1 cellular context compared by ENCODE assay signal in the genomic region with DNA sequence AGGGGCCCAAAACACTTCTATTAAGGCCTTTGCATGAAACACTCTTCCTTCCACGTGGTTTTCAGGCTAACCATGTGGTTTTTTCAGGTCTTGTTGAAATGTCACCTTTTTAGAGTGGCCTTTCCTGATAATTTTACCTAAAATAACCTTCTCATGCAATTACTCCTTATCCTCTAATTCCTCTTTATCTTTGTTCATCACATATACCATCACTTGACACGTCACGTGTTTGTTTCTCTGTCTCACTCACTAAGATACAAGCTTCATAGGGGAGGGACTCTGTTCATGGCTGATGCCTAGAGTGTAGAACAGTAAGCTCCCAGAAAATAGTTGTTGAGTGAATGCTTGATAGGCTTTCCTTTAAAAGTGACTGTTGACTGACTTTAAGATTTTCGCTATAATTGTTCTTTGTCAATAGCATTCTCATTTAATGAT.
A peak's percentile ranks its signal among the peaks of the same experiment; 100 is the strongest.
TF ChIP-seq lines count a peak whose summit lies in the region.

No MANE protein-coding gene starts in this region.

TF ChIP-seq in K562, 482 proteins besides CTCF, POLR2A, EP300 and RAD21 (continued from another document and continues in another):
- TF ChIP-seq, protein P1, sequence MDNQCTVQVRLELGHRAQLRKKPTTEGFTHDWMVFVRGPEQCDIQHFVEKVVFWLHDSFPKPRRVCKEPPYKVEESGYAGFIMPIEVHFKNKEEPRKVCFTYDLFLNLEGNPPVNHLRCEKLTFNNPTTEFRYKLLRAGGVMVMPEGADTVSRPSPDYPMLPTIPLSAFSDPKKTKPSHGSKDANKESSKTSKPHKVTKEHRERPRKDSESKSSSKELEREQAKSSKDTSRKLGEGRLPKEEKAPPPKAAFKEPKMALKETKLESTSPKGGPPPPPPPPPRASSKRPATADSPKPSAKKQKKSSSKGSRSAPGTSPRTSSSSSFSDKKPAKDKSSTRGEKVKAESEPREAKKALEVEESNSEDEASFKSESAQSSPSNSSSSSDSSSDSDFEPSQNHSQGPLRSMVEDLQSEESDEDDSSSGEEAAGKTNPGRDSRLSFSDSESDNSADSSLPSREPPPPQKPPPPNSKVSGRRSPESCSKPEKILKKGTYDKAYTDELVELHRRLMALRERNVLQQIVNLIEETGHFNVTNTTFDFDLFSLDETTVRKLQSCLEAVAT (IDR thresholded peaks at IDR 0.05): peak in 1 of 2 experiments; percentile 21; a peak in 1 of 4 replicates
- peak in 1 of 2 experiments; percentile 76; a peak in 1 of 3 replicates for TF ChIP-seq CBX3 (IDR thresholded peaks at IDR 0.05; ENCODE audit: borderline replicate concordance in 1 of 2, low read length in 2 of 2)
- TF ChIP-seq SMARCE1 (IDR thresholded peaks at IDR 0.05): 0 out of 2 replicates have a peak, but pooled peaks have one; percentile 29
- peak; percentile 65 for TF ChIP-seq HDAC3 (IDR thresholded peaks at IDR 0.05; ENCODE audit: borderline replicate concordance, partially characterized antibody)
- 0 out of 4 replicates have a peak, but pooled peaks of 1 of the 2 experiments have one; percentile 35 for TF ChIP-seq MAZ (CRISPR knock-in tag; conservative IDR thresholded peaks at IDR 0.05 in 1 of 2, IDR thresholded peaks at IDR 0.05 in 1 of 2)
- TF ChIP-seq DMBX1 (CRISPR knock-in tag; IDR thresholded peaks at IDR 0.05; ENCODE audit: borderline replicate concordance): 0 out of 2 replicates have a peak, but pooled peaks have one; percentile 38
- TF ChIP-seq NBN (IDR thresholded peaks at IDR 0.05; ENCODE audit: low read depth): peak; percentile 73
- TF ChIP-seq TOE1 (IDR thresholded peaks at IDR 0.05; ENCODE audit: borderline replicate concordance): peak; percentile 94
- TF ChIP-seq TOE1 (CRISPR knock-in tag; IDR thresholded peaks at IDR 0.05; ENCODE audit: borderline replicate concordance, low read depth): no peak
- no peak for TF ChIP-seq ETV6 (IDR thresholded peaks at IDR 0.05; ENCODE audit: borderline replicate concordance in 1 of 2, low read depth in 2 of 2, low read length in 1 of 2)
- TF ChIP-seq ETV6 (CRISPR knock-in tag; IDR thresholded peaks at IDR 0.05; ENCODE audit: borderline replicate concordance): no peak
- TF ChIP-seq ATF1 (CRISPR knock-in tag; IDR thresholded peaks at IDR 0.05): no peak
- TF ChIP-seq ATF1 (tag; IDR thresholded peaks at IDR 0.05): peak; percentile 81
- TF ChIP-seq GATAD2B (IDR thresholded peaks at IDR 0.05; ENCODE audit: borderline replicate concordance): peak; percentile 55; the same call in 1 of the 2 replicates
- TF ChIP-seq KDM1A (IDR thresholded peaks at IDR 0.05): peak; percentile 61 to 72
- TF ChIP-seq MEIS2 (IDR thresholded peaks at IDR 0.05; ENCODE audit: partially characterized antibody): peak; percentile 92
- TF ChIP-seq RCOR1 (IDR thresholded peaks at IDR 0.05; ENCODE audit: borderline replicate concordance in 1 of 2, low read depth in 2 of 2, low read length in 2 of 2): peak in 1 of 2 experiments; percentile 52; a peak in 1 of 4 replicates
- TF ChIP-seq, protein P2, sequence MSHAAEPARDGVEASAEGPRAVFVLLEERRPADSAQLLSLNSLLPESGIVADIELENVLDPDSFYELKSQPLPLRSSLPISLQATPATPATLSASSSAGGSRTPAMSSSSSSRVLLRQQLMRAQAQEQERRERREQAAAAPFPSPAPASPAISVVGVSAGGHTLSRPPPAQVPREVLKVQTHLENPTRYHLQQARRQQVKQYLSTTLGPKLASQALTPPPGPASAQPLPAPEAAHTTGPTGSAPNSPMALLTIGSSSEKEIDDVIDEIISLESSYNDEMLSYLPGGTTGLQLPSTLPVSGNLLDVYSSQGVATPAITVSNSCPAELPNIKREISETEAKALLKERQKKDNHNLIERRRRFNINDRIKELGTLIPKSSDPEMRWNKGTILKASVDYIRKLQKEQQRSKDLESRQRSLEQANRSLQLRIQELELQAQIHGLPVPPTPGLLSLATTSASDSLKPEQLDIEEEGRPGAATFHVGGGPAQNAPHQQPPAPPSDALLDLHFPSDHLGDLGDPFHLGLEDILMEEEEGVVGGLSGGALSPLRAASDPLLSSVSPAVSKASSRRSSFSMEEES (CRISPR knock-in tag; IDR thresholded peaks at IDR 0.05): peak; percentile 95
- peak; percentile 36; the same call in 1 of the 2 replicates for TF ChIP-seq LEF1 (IDR thresholded peaks at IDR 0.05)
- TF ChIP-seq, protein P3, sequence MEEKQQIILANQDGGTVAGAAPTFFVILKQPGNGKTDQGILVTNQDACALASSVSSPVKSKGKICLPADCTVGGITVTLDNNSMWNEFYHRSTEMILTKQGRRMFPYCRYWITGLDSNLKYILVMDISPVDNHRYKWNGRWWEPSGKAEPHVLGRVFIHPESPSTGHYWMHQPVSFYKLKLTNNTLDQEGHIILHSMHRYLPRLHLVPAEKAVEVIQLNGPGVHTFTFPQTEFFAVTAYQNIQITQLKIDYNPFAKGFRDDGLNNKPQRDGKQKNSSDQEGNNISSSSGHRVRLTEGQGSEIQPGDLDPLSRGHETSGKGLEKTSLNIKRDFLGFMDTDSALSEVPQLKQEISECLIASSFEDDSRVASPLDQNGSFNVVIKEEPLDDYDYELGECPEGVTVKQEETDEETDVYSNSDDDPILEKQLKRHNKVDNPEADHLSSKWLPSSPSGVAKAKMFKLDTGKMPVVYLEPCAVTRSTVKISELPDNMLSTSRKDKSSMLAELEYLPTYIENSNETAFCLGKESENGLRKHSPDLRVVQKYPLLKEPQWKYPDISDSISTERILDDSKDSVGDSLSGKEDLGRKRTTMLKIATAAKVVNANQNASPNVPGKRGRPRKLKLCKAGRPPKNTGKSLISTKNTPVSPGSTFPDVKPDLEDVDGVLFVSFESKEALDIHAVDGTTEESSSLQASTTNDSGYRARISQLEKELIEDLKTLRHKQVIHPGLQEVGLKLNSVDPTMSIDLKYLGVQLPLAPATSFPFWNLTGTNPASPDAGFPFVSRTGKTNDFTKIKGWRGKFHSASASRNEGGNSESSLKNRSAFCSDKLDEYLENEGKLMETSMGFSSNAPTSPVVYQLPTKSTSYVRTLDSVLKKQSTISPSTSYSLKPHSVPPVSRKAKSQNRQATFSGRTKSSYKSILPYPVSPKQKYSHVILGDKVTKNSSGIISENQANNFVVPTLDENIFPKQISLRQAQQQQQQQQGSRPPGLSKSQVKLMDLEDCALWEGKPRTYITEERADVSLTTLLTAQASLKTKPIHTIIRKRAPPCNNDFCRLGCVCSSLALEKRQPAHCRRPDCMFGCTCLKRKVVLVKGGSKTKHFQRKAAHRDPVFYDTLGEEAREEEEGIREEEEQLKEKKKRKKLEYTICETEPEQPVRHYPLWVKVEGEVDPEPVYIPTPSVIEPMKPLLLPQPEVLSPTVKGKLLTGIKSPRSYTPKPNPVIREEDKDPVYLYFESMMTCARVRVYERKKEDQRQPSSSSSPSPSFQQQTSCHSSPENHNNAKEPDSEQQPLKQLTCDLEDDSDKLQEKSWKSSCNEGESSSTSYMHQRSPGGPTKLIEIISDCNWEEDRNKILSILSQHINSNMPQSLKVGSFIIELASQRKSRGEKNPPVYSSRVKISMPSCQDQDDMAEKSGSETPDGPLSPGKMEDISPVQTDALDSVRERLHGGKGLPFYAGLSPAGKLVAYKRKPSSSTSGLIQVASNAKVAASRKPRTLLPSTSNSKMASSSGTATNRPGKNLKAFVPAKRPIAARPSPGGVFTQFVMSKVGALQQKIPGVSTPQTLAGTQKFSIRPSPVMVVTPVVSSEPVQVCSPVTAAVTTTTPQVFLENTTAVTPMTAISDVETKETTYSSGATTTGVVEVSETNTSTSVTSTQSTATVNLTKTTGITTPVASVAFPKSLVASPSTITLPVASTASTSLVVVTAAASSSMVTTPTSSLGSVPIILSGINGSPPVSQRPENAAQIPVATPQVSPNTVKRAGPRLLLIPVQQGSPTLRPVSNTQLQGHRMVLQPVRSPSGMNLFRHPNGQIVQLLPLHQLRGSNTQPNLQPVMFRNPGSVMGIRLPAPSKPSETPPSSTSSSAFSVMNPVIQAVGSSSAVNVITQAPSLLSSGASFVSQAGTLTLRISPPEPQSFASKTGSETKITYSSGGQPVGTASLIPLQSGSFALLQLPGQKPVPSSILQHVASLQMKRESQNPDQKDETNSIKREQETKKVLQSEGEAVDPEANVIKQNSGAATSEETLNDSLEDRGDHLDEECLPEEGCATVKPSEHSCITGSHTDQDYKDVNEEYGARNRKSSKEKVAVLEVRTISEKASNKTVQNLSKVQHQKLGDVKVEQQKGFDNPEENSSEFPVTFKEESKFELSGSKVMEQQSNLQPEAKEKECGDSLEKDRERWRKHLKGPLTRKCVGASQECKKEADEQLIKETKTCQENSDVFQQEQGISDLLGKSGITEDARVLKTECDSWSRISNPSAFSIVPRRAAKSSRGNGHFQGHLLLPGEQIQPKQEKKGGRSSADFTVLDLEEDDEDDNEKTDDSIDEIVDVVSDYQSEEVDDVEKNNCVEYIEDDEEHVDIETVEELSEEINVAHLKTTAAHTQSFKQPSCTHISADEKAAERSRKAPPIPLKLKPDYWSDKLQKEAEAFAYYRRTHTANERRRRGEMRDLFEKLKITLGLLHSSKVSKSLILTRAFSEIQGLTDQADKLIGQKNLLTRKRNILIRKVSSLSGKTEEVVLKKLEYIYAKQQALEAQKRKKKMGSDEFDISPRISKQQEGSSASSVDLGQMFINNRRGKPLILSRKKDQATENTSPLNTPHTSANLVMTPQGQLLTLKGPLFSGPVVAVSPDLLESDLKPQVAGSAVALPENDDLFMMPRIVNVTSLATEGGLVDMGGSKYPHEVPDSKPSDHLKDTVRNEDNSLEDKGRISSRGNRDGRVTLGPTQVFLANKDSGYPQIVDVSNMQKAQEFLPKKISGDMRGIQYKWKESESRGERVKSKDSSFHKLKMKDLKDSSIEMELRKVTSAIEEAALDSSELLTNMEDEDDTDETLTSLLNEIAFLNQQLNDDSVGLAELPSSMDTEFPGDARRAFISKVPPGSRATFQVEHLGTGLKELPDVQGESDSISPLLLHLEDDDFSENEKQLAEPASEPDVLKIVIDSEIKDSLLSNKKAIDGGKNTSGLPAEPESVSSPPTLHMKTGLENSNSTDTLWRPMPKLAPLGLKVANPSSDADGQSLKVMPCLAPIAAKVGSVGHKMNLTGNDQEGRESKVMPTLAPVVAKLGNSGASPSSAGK (IDR thresholded peaks at IDR 0.05): peak; percentile 87
- no peak for TF ChIP-seq RFX7 (CRISPR knock-in tag; IDR thresholded peaks at IDR 0.05)
- TF ChIP-seq CBFA2T2 (conservative IDR thresholded peaks at IDR 0.05): peak; percentile 68
- TF ChIP-seq POLR3A (IDR thresholded peaks at IDR 0.05; ENCODE audit: borderline replicate concordance, extremely low read depth, insufficient read depth, insufficient read length): no peak
- TF ChIP-seq ZNF57 (CRISPR knock-in tag; IDR thresholded peaks at IDR 0.05): no peak
- peak; percentile 53 for TF ChIP-seq TEAD4 (IDR thresholded peaks at IDR 0.05; ENCODE audit: low read length)
- TF ChIP-seq TEAD4 (CRISPR knock-in tag; IDR thresholded peaks at IDR 0.05; ENCODE audit: borderline replicate concordance): no peak
- TF ChIP-seq, protein P4, sequence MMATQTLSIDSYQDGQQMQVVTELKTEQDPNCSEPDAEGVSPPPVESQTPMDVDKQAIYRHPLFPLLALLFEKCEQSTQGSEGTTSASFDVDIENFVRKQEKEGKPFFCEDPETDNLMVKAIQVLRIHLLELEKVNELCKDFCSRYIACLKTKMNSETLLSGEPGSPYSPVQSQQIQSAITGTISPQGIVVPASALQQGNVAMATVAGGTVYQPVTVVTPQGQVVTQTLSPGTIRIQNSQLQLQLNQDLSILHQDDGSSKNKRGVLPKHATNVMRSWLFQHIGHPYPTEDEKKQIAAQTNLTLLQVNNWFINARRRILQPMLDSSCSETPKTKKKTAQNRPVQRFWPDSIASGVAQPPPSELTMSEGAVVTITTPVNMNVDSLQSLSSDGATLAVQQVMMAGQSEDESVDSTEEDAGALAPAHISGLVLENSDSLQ (IDR thresholded peaks at IDR 0.05): peak; percentile 79
- TF ChIP-seq NR2C1 (IDR thresholded peaks at IDR 0.05): peak; percentile 47; the same call in 1 of the 2 replicates
- no peak for TF ChIP-seq NR2C1 (tag; IDR thresholded peaks at IDR 0.05)
- TF ChIP-seq CREB1 (IDR thresholded peaks at IDR 0.05): no peak
- TF ChIP-seq CREB1 (CRISPR knock-in tag; IDR thresholded peaks at IDR 0.05): 0 out of 2 replicates have a peak, but pooled peaks have one; percentile 53
- 0 out of 4 replicates have a peak, but pooled peaks of 1 of the 2 experiments have one; percentile 37 for TF ChIP-seq SRF (CRISPR knock-in tag; IDR thresholded peaks at IDR 0.05)
- 0 out of 2 replicates have a peak, but pooled peaks have one; percentile 17 for TF ChIP-seq GATA2 (CRISPR knock-in tag; IDR thresholded peaks at IDR 0.05)
- TF ChIP-seq MCM7 (IDR thresholded peaks at IDR 0.05): no peak
- TF ChIP-seq, protein P5, sequence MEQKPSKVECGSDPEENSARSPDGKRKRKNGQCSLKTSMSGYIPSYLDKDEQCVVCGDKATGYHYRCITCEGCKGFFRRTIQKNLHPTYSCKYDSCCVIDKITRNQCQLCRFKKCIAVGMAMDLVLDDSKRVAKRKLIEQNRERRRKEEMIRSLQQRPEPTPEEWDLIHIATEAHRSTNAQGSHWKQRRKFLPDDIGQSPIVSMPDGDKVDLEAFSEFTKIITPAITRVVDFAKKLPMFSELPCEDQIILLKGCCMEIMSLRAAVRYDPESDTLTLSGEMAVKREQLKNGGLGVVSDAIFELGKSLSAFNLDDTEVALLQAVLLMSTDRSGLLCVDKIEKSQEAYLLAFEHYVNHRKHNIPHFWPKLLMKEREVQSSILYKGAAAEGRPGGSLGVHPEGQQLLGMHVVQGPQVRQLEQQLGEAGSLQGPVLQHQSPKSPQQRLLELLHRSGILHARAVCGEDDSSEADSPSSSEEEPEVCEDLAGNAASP (IDR thresholded peaks at IDR 0.05): no peak
- TF ChIP-seq CTBP1 (IDR thresholded peaks at IDR 0.05; ENCODE audit: borderline replicate concordance): peak; percentile 62; the same call in 1 of the 2 replicates
- TF ChIP-seq SIN3A (IDR thresholded peaks at IDR 0.05; ENCODE audit: borderline replicate concordance in 2 of 2, control insufficient read depth in 1 of 2, low read depth in 2 of 2, low read length in 2 of 2): peak in 1 of 2 experiments; percentile 26; a peak in 1 of 4 replicates
- peak; percentile 94 for TF ChIP-seq EP400 (IDR thresholded peaks at IDR 0.05)
- peak; percentile 20 to 92; a peak in 2 of 4 replicates for TF ChIP-seq HDAC1 (IDR thresholded peaks at IDR 0.05)
- peak; percentile 91 for TF ChIP-seq RAD51 (IDR thresholded peaks at IDR 0.05; ENCODE audit: borderline replicate concordance, low read depth)
- peak in 1 of 3 experiments; percentile 28 for TF ChIP-seq YY1 (IDR thresholded peaks at IDR 0.05; ENCODE audit: borderline replicate concordance in 1 of 3, control insufficient read depth in 1 of 3, extremely low read depth in 1 of 3, insufficient read depth in 3 of 3, insufficient read length in 1 of 3, insufficient replicate concordance in 2 of 3, low read depth in 1 of 3, low read length in 2 of 3)
- TF ChIP-seq, protein P6, sequence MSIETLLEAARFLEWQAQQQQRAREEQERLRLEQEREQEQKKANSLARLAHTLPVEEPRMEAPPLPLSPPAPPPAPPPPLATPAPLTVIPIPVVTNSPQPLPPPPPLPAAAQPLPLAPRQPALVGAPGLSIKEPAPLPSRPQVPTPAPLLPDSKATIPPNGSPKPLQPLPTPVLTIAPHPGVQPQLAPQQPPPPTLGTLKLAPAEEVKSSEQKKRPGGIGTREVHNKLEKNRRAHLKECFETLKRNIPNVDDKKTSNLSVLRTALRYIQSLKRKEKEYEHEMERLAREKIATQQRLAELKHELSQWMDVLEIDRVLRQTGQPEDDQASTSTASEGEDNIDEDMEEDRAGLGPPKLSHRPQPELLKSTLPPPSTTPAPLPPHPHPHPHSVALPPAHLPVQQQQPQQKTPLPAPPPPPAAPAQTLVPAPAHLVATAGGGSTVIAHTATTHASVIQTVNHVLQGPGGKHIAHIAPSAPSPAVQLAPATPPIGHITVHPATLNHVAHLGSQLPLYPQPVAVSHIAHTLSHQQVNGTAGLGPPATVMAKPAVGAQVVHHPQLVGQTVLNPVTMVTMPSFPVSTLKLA (conservative IDR thresholded peaks at IDR 0.05): peak; percentile 97
- TF ChIP-seq DPF2 (IDR thresholded peaks at IDR 0.05): peak; percentile 82
- peak; percentile 83 to 86 for TF ChIP-seq FOXK2 (conservative IDR thresholded peaks at IDR 0.05 in 1 of 2, IDR thresholded peaks at IDR 0.05 in 1 of 2; ENCODE audit: low read depth in 2 of 2)
